Comparison of ENCODE assay signal across 25 cellular contexts in genomic region chr6:102356170-102356569, GRCh38.
"Had no signal": no experiment of that assay in that cellular context is flagged by ENCODE, and none has a peak within 500 bp of the region (broad histone marks: within the 10 kb centered on the region; RNA-seq: fewer than 3 reads in every experiment).

No MANE protein-coding gene starts in this region.

- DNase-seq: activated CD4-positive, alpha-beta T cell treated with anti-CD3 and anti-CD28 coated beads for 36 hours; activated CD4-positive, CD25-positive, alpha-beta regulatory T cell; activated naive CD4-positive, alpha-beta T cell; activated T-cell treated with anti-CD3 and anti-CD28 coated beads for 4 hours; activated T-cell treated with anti-CD3 and anti-CD28 coated beads, Interleukin-2, amount 50 U/mL, for 72 hours; aorta; body of pancreas; cerebellar nuclear complex; colonic mucosa; effector CD8-positive, alpha-beta T cell; immature natural killer cell; kidney; left colon; natural killer cell; right lobe of liver; stimulated activated CD4-positive, alpha-beta T cell treated with anti-CD3 and anti-CD28 coated beads, Interleukin-12 subunit alpha, Interleukin-12 subunit beta, amount 100 ng/mL, for 4 hours; stimulated activated CD4-positive, alpha-beta T cell treated with anti-CD3 and anti-CD28 coated beads, Interleukin-4, amount 100 ng/mL, for 1 hour; stimulated activated naive CD8-positive, alpha-beta T cell treated with anti-CD3 and anti-CD28 coated beads, Interleukin-15, Interleukin-2, amounts not matched to agents 100 U/mL and 50 U/mL, for 24 hours; T-helper 1 cell; trophoblast cell had no signal

- H3K36me3 Mint-ChIP-seq: activated naive CD8-positive, alpha-beta T cell; immature natural killer cell; natural killer cell; neural progenitor cell had no signal

- H3K9ac ChIP-seq: neural progenitor cell had no signal

- H3K4me2 ChIP-seq: neural progenitor cell had no signal

- H3K36me3 ChIP-seq: colonic mucosa, neural progenitor cell, right lobe of liver, thoracic aorta had no signal

- H2AFZ ChIP-seq: neural progenitor cell had no signal

- H3K27me3 Mint-ChIP-seq: activated CD4-positive, alpha-beta T cell treated with anti-CD3 and anti-CD28 coated beads for 36 hours; activated naive CD8-positive, alpha-beta T cell; progenitor cell of endocrine pancreas had no signal

- H3K9me3 ChIP-seq: colonic mucosa, right lobe of liver, thoracic aorta had no signal

- H3K27ac Mint-ChIP-seq: activated CD4-positive, alpha-beta T cell treated with anti-CD3 and anti-CD28 coated beads for 36 hours; activated naive CD8-positive, alpha-beta T cell; activated T-cell treated with anti-CD3 and anti-CD28 coated beads, Interleukin-2, amount 50 U/mL, for 72 hours; immature natural killer cell; natural killer cell; neural progenitor cell; progenitor cell of endocrine pancreas; T-helper 2 cell treated with Interferon-gamma antibody and Interleukin-4, amounts not matched to agents 5 μg/mL and 100 μg/mL, for 36 hours had no signal

- H3K4me1 Mint-ChIP-seq: activated CD4-positive, alpha-beta T cell treated with anti-CD3 and anti-CD28 coated beads for 36 hours; immature natural killer cell; natural killer cell; neural progenitor cell had no signal

- H3K4me3 Mint-ChIP-seq: activated CD4-positive, alpha-beta T cell treated with anti-CD3 and anti-CD28 coated beads for 36 hours; activated naive CD8-positive, alpha-beta T cell; activated T-cell treated with anti-CD3 and anti-CD28 coated beads, Interleukin-2, amount 50 U/mL, for 72 hours; immature natural killer cell; natural killer cell; neural progenitor cell; T-helper 2 cell treated with Interferon-gamma antibody and Interleukin-4, amounts not matched to agents 5 μg/mL and 100 μg/mL, for 36 hours had no signal

- H3K27ac ChIP-seq: body of pancreas, colonic mucosa, neural progenitor cell, right lobe of liver, thoracic aorta had no signal

- H3K9me3 Mint-ChIP-seq: neural progenitor cell had no signal

- H3K4me1 ChIP-seq: body of pancreas, colonic mucosa, neural progenitor cell, right lobe of liver had no signal

- H3K27me3 ChIP-seq: body of pancreas, colonic mucosa, neural progenitor cell, right lobe of liver had no signal

- H3K4me3 ChIP-seq: body of pancreas, colonic mucosa, neural progenitor cell, right lobe of liver, thoracic aorta had no signal
